ENCODE assay signal across 15 cellular contexts in genomic region chr16:83599789-83600462, GRCh38.
DNase-seq lines count a peak whose midpoint lies in the region; ATAC-seq and TF ChIP-seq lines count a peak whose summit lies in the region.
"Had no signal": no experiment of that assay in that cellular context is flagged by ENCODE, and none has a peak within 500 bp of the region (broad histone marks: within the 10 kb centered on the region; RNA-seq: fewer than 3 reads in every experiment).

No MANE protein-coding gene starts in this region.

- H3K36me3 ChIP-seq in left lung (no peaks in the 10 kb centered on the region), skeletal muscle satellite cell (ENCODE audit: insufficient read depth, low read length) (peaks cover 3% of the 10 kb centered on the region)
- H3K36me3 ChIP-seq: Peyer's patch had no signal

- no peaks in the 10 kb centered on the region for H3K27me3 ChIP-seq in left lung
- no peaks in the 10 kb centered on the region for H3K27me3 ChIP-seq in skeletal muscle satellite cell (ENCODE audit: control insufficient read depth, insufficient read depth, low read length)
- H3K27me3 ChIP-seq: Peyer's patch had no signal

- no peaks in the 10 kb centered on the region for H3K9me3 ChIP-seq in left lung
- H3K9me3 ChIP-seq in skeletal muscle satellite cell (replicated peaks; ENCODE audit: low read length), result no peaks in the 10 kb centered on the region
- H3K9me3 ChIP-seq: Peyer's patch had no signal

- no peak for TF ChIP-seq CTCF in left lung (IDR thresholded peaks at IDR 0.05)

- DNase-seq in DMS79 treated with DMSO at 0.1 percent for 48 hours (lab: John Stamatoyannopoulos, UW) (peak; percentile 12), NCI-H2029 (lab: John Stamatoyannopoulos, UW) (peak; percentile 64), left lung (no peak), NCI-H1092 treated with DMSO at 0.1 percent for 48 hours (lab: John Stamatoyannopoulos, UW) (no peak), occipital lobe (lab: John Stamatoyannopoulos, UW) (no peak), islet precursor cell (no peak)
- DNase-seq: COR-L47, NCI-H1417 treated with DMSO at 0.1 percent for 48 hours, NCI-H2081, NCI-H510A treated with DMSO at 0.1 percent for 48 hours, Peyer's patch, SHP77 treated with DMSO at 0.1 percent for 48 hours had no signal

- H3K9ac ChIP-seq in skeletal muscle satellite cell (ENCODE audit: low read depth, low read length), result no peak overlapping the region

- no peak overlapping the region for H3K27ac ChIP-seq in left lung
- H3K27ac ChIP-seq: HL-60, Peyer's patch had no signal

- H3K4me3 ChIP-seq in left lung (no peak overlapping the region), skeletal muscle satellite cell (ENCODE audit: low read length) (peak overlapping the region; percentile 54)
- H3K4me3 ChIP-seq: Peyer's patch had no signal

- intact Hi-C loops in left lung (cut with DNase I), result no loop called here

- H3K4me1 ChIP-seq in left lung (no peaks in the 10 kb centered on the region), skeletal muscle satellite cell (ENCODE audit: control insufficient read depth, insufficient read depth, low read length) (peaks cover 6% of the 10 kb centered on the region)
- H3K4me1 ChIP-seq: Peyer's patch had no signal

- H3K4me2 ChIP-seq in skeletal muscle satellite cell (ENCODE audit: low read length), result peak overlapping the region; percentile 80

- peak; percentile 84 for ATAC-seq in left lung
- ATAC-seq: HCT116 had no signal

Comparison
In these comparisons a context has a peak if more than half of its experiments do, and no peak if none do; other contexts are left out.
1. DNase-seq: peak in DMS79 treated with DMSO at 0.1 percent for 48 hours (single experiment) and NCI-H2029 (single experiment); none in left lung (0 of 2), NCI-H1092 treated with DMSO at 0.1 percent for 48 hours (single experiment), occipital lobe (single experiment) and islet precursor cell (single experiment).